8 cellular contexts compared by ENCODE assay signal in genomic region chr6:20211941-20212391, GRCh38. TPM values are rescaled to one million over a fixed set of nuclear protein-coding genes. Genes with fewer than 3 reads are reported as not detected.
DNase-seq lines count a peak whose midpoint lies in the region; ATAC-seq and TF ChIP-seq lines count a peak whose summit lies in the region.

No MANE protein-coding gene starts in this region.

- TF ChIP-seq CTCF in WERI-Rb-1 (IDR thresholded peaks at IDR 0.05; ENCODE audit: low read depth, low read length) = peak; percentile 35; the same call in 1 of the 2 replicates
- no peak for TF ChIP-seq CTCF in fibroblast of mammary gland (conservative IDR thresholded peaks at IDR 0.05; ENCODE audit: control insufficient read depth, insufficient read depth, low read depth, low read length)
- no peak for TF ChIP-seq CTCF in neural crest cell (conservative IDR thresholded peaks at IDR 0.05)

- H3K9ac ChIP-seq in HUES6 (ENCODE audit: low read length) = peak overlapping the region; percentile 75

- no peaks in the 10 kb centered on the region for H3K9me3 Mint-ChIP-seq in neural crest cell

- H3K27ac ChIP-seq in HUES6 (ENCODE audit: low read depth, low read length) (no peak overlapping the region), WERI-Rb-1 (peak overlapping the region; percentile 86)

- no peaks in the 10 kb centered on the region for H3K36me3 Mint-ChIP-seq in neural crest cell (ENCODE audit: low read depth)

- no peaks in the 10 kb centered on the region for H3K36me3 ChIP-seq in HUES6 (ENCODE audit: control insufficient read depth, insufficient read depth, low read length)
- no peaks in the 10 kb centered on the region; the same call in 1 of the 2 replicates for H3K36me3 ChIP-seq in WERI-Rb-1

- peak overlapping the region; percentile 91 for H3K4me3 Mint-ChIP-seq in neural crest cell

- H3K4me3 ChIP-seq in HUES6 (ENCODE audit: low read depth, low read length) (peak overlapping the region; percentile 85), WERI-Rb-1 (ENCODE audit: low read depth, low read length) (peak overlapping the region; percentile 53), fibroblast of mammary gland (ENCODE audit: control insufficient read depth, low read depth, low read length) (peak overlapping the region; percentile 83)

- ATAC-seq in GM21447 (IDR thresholded peaks at IDR 0.05; ENCODE audit: unreplicated experiment) = peak; percentile 21
- ATAC-seq in GM19397 (IDR thresholded peaks at IDR 0.05; ENCODE audit: unreplicated experiment) = no peak

- peaks cover 27% of the 10 kb centered on the region for H3K4me1 ChIP-seq in HUES6 (ENCODE audit: control insufficient read depth, insufficient read depth, low read length)

- peaks cover 25% of the 10 kb centered on the region for H3K4me1 Mint-ChIP-seq in neural crest cell

- H3K27me3 Mint-ChIP-seq in neural crest cell (ENCODE audit: low read depth) = peaks cover 40% of the 10 kb centered on the region

- no peak overlapping the region for H3K27ac Mint-ChIP-seq in neural crest cell (ENCODE audit: unreplicated experiment)

- DNase-seq in COLO668 (lab: John Stamatoyannopoulos, UW; ENCODE audit: unreplicated experiment) (peak; percentile 70), WERI-Rb-1 (peak; percentile 80), fibroblast of mammary gland (ENCODE audit: low read depth) (no peak), neural crest cell (ENCODE audit: low read depth, low spot score) (no peak), NCI-H1694 (lab: John Stamatoyannopoulos, UW) (no peak)

- H3K27me3 ChIP-seq in HUES6 (ENCODE audit: control insufficient read depth, insufficient read depth, low read length) (peaks cover 10% of the 10 kb centered on the region), WERI-Rb-1 (ENCODE audit: insufficient read depth, low read depth, severe bottlenecking) (no peaks in the 10 kb centered on the region)

- H3K9me3 ChIP-seq in HUES6 (ENCODE audit: control insufficient read depth, insufficient read depth, low read depth, low read length) (no peaks in the 10 kb centered on the region), WERI-Rb-1 (ENCODE audit: severe bottlenecking) (no peaks in the 10 kb centered on the region)

RNA-seq across cellular contexts. Expression of gene MBOAT1, which starts 0.3 kb away (rescaled TPM):
- total RNA-seq in neural crest cell = 11.4 and 12.0 TPM in 2 replicates

Comparison
In these comparisons a context has a peak if more than half of its experiments do, and no peak if none do; other contexts are left out.
1. DNase-seq: peak in COLO668 (single experiment) and WERI-Rb-1 (single experiment); none in fibroblast of mammary gland (single experiment), neural crest cell (single experiment) and NCI-H1694 (single experiment).
2. Peak in every context shown above with its lines, with median percentiles within 50 percentile points of each other: H3K4me3 ChIP-seq.